ENCODE assay signal across 8 cellular contexts in the genomic region with DNA sequence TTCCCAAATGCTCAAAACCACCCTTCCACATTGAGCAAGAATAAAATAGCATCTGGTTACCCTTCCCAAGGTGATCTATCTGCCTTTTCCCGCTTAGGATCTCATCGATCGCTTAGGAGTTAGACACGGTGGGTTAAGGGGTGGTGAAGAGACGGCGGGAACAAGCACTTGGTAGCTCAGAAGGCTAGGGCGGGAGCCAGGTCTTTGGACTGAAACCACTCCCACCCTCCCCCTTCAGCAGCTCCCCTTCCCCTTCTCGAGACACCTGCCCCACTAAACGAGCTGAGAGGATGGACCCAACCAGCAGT. TPM values are rescaled to one million over a fixed set of nuclear protein-coding genes. Genes with fewer than 3 reads are reported as not detected.
DNase-seq lines count a peak whose midpoint lies in the region; ATAC-seq and TF ChIP-seq lines count a peak whose summit lies in the region.

No MANE protein-coding gene starts in this region.

- no peaks in the 10 kb centered on the region for H3K9me3 ChIP-seq in GM23248 (ENCODE audit: low read depth)
- no peaks in the 10 kb centered on the region for H3K9me3 ChIP-seq in OCI-LY1 (ENCODE audit: low read length)
- no peaks in the 10 kb centered on the region for H3K9me3 ChIP-seq in endocrine pancreas (ENCODE audit: control insufficient read depth, low read length)
- no peaks in the 10 kb centered on the region for H3K9me3 ChIP-seq in neuron (ENCODE audit: low read length)

- H3K4me3 ChIP-seq in GM23248 (peak overlapping the region; percentile 97), OCI-LY1 (ENCODE audit: low read depth, low read length, poor library complexity, severe bottlenecking) (peak overlapping the region; percentile 96), endocrine pancreas (ENCODE audit: control insufficient read depth, insufficient read depth, low read length) (peak overlapping the region; percentile 73), neuron (ENCODE audit: low read length) (peak overlapping the region; percentile 89)

- 2 to 4% methylated on average over 9 of the region's 9 CpGs for WGBS in GM23248 (ENCODE audit: low coverage in 1 of 2, low lambda C conversion rate in 2 of 2, missing lambda C conversion rate in 2 of 2), 2 experiments

- H3K4me2 ChIP-seq in GM23248 (ENCODE audit: unreplicated experiment) (peak overlapping the region; percentile 96), OCI-LY1 (ENCODE audit: low read length) (peak overlapping the region; percentile 97)

- in situ Hi-C loops in GM23248 (cut with MboI): no loop called here

- H3K27ac ChIP-seq in GM23248: peak overlapping the region; percentile 96
- H3K27ac ChIP-seq in OCI-LY1 (ENCODE audit: low read depth, low read length, poor library complexity, severe bottlenecking): peak overlapping the region; percentile 78

- H4K20me1 ChIP-seq in GM23248 (ENCODE audit: insufficient read depth) (no peaks in the 10 kb centered on the region), OCI-LY1 (ENCODE audit: insufficient read depth, low read length) (no peaks in the 10 kb centered on the region)

- H3K9me2 ChIP-seq in GM23248 (ENCODE audit: insufficient read depth) (no peaks in the 10 kb centered on the region), OCI-LY1 (ENCODE audit: low read depth, low read length) (no peaks in the 10 kb centered on the region)

- DNase-seq in DMS 273 (lab: John Stamatoyannopoulos, UW; ENCODE audit: unreplicated experiment) (peak; percentile 81), GM23248 (no peak), MV-4-11 (lab: John Stamatoyannopoulos, UW) (no peak)
- DNase-seq in activated CD8-positive, alpha-beta memory T cell treated with anti-CD3 and anti-CD28 coated beads, Interleukin-2, amount 50 U/mL, for 4 hours: no peak

- ATAC-seq in HG03039 (IDR thresholded peaks at IDR 0.05; ENCODE audit: unreplicated experiment): no peak

- H3F3A ChIP-seq in GM23248 (ENCODE audit: insufficient read depth) (0 out of 2 replicates have a peak, but pooled peaks cover 4% of the 10 kb centered on the region), OCI-LY1 (ENCODE audit: insufficient read depth, low read length) (no peaks in the 10 kb centered on the region)

- H3K27me3 ChIP-seq in GM23248 (replicated peaks; ENCODE audit: insufficient read depth) (no peaks in the 10 kb centered on the region), OCI-LY1 (ENCODE audit: insufficient read depth, low read length) (no peaks in the 10 kb centered on the region), endocrine pancreas (ENCODE audit: control insufficient read depth, insufficient read depth, low read length) (no peaks in the 10 kb centered on the region), neuron (ENCODE audit: insufficient read depth, low read length) (no peaks in the 10 kb centered on the region)

- no peak for TF ChIP-seq CTCF in OCI-LY1 (IDR thresholded peaks at IDR 0.05; ENCODE audit: low read length)

- H3K36me3 ChIP-seq in GM23248 (ENCODE audit: low read depth) (peaks cover 6% of the 10 kb centered on the region), OCI-LY1 (ENCODE audit: insufficient read depth, low read length) (peaks cover 20% of the 10 kb centered on the region; the same call in 1 of the 2 replicates), endocrine pancreas (ENCODE audit: control insufficient read depth, insufficient read depth, low read length) (no peaks in the 10 kb centered on the region), neuron (ENCODE audit: insufficient read depth, low read length) (peaks cover 32% of the 10 kb centered on the region)

- H2AFZ ChIP-seq in GM23248: peak overlapping the region; percentile 90
- H2AFZ ChIP-seq in OCI-LY1 (ENCODE audit: low read length): no peak overlapping the region
- H2AFZ ChIP-seq in neuron (ENCODE audit: low read depth, low read length): peak overlapping the region; percentile 90

- peak overlapping the region; percentile 100 for H3K9ac ChIP-seq in GM23248
- H3K9ac ChIP-seq in OCI-LY1 (ENCODE audit: low read length): peak overlapping the region; percentile 99
- peak overlapping the region; percentile 56 for H3K9ac ChIP-seq in endocrine pancreas (ENCODE audit: control insufficient read depth, insufficient read depth, low read length)

- peaks cover 30% of the 10 kb centered on the region for H3K79me2 ChIP-seq in GM23248 (ENCODE audit: insufficient read depth)
- H3K79me2 ChIP-seq in OCI-LY1 (ENCODE audit: insufficient read depth, low read length): peaks cover 12% of the 10 kb centered on the region

- H3K4me1 ChIP-seq in GM23248 (ENCODE audit: insufficient read depth): peaks cover 9% of the 10 kb centered on the region
- H3K4me1 ChIP-seq in OCI-LY1 (ENCODE audit: insufficient read depth, low read length, severe bottlenecking): peaks cover 21% of the 10 kb centered on the region
- no peaks in the 10 kb centered on the region for H3K4me1 ChIP-seq in endocrine pancreas (ENCODE audit: control insufficient read depth, insufficient read depth, low read length)
- H3K4me1 ChIP-seq in neuron (ENCODE audit: insufficient read depth, low read length): peaks cover 14% of the 10 kb centered on the region

RNA-seq across cellular contexts. Expression of a gene that starts 0.5 kb away (rescaled TPM):
- 26.8 and 28.3 TPM in 2 replicates for total RNA-seq in GM23248 (2014; rRNA removed; shearing (Covaris generic))
- polyA plus RNA-seq in GM23248 (2016; fragmentation: Nextera tagmentation; extraction: Ambion mirVana): 23.2 and 23.3 TPM in 2 replicates
